10 cellular contexts compared by ENCODE assay signal in the genomic region with DNA sequence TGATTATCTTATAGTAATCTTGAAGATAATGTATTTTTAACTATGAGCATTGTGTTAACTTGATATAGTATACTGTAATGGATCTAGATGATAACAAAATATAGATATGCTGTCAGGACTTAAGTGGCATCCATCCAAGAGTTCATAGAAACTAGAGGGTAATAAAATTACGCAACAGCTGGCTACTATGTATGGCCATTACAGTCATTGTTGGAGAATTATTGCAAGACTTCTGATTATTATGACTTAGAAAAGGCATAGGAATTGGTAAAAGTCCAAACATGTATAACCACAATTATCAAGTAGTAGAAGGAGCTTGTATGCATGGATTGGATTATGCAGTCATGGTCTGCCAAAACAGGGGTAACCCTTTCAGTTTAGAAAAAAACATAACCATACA. TPM values are rescaled to one million over a fixed set of nuclear protein-coding genes. Genes with fewer than 3 reads are reported as not detected.
DNase-seq lines count a peak whose midpoint lies in the region; ATAC-seq and TF ChIP-seq lines count a peak whose summit lies in the region.
"Had no signal": no experiment of that assay in that cellular context is flagged by ENCODE, and none has a peak within 500 bp of the region (broad histone marks: within the 10 kb centered on the region; RNA-seq: fewer than 3 reads in every experiment).

No MANE protein-coding gene starts in this region.

- peaks cover 35% of the 10 kb centered on the region for H3K36me3 ChIP-seq in effector memory CD4-positive, alpha-beta T cell (ENCODE audit: control insufficient read depth, insufficient read depth, low read length)

- H3K27me3 Mint-ChIP-seq in activated B cell treated with CpG ODN at 0.5 μM for 24 hours: no peaks in the 10 kb centered on the region
- H3K27me3 Mint-ChIP-seq: naive B cell had no signal

- H3K9me3 ChIP-seq in effector memory CD4-positive, alpha-beta T cell (ENCODE audit: control insufficient read depth, low read length): no peaks in the 10 kb centered on the region
- H3K9me3 ChIP-seq: esophagus muscularis mucosa had no signal

- H3K4me1 ChIP-seq in effector memory CD4-positive, alpha-beta T cell (ENCODE audit: control insufficient read depth, insufficient read depth, low read length, poor library complexity, severe bottlenecking): peaks cover 7% of the 10 kb centered on the region

- TF ChIP-seq CTCF in AG10803 (conservative IDR thresholded peaks at IDR 0.05; ENCODE audit: low read length) (no peak), activated B cell treated with CpG ODN at 0.5 μM for 24 hours (IDR thresholded peaks at IDR 0.05) (no peak), fibroblast of pulmonary artery (IDR thresholded peaks at IDR 0.05; ENCODE audit: low read length, missing control alignments) (no peak)

- no peak overlapping the region for H3K27ac ChIP-seq in effector memory CD4-positive, alpha-beta T cell (ENCODE audit: insufficient read depth, low read length, poor library complexity, severe bottlenecking)

- H3K36me3 Mint-ChIP-seq in activated B cell treated with CpG ODN at 0.5 μM for 24 hours (ENCODE audit: low read depth): peaks cover 64% of the 10 kb centered on the region
- H3K36me3 Mint-ChIP-seq: naive B cell had no signal

- ATAC-seq in activated B cell treated with CpG ODN at 0.5 μM for 24 hours (ENCODE audit: low read depth): no peak
- no peak for ATAC-seq in HG03045 (IDR thresholded peaks at IDR 0.05; ENCODE audit: unreplicated experiment)

- intact Hi-C loops in activated B cell treated with CpG ODN at 0.5 μM for 24 hours (cut with micrococcal nuclease): no loop called here

- peak overlapping the region; percentile 76 for H3K27ac Mint-ChIP-seq in activated B cell treated with CpG ODN at 0.5 μM for 24 hours

- H3K27me3 ChIP-seq in effector memory CD4-positive, alpha-beta T cell (replicated peaks; ENCODE audit: control insufficient read depth, insufficient read depth, low read length, poor library complexity, severe bottlenecking): no peaks in the 10 kb centered on the region
- H3K27me3 ChIP-seq: esophagus muscularis mucosa had no signal

- POLR2A ChIA-PET in activated B cell treated with CpG ODN at 0.5 μM for 24 hours (lab: Charles Lee): interaction anchor here (2.0 to 4.6 kb wide), 2 partner anchors 10 to 176 kb away, joined by 7 to 63 read pairs; a partner anchor contains a TSS

- CTCF ChIA-PET in activated B cell treated with CpG ODN at 0.5 μM for 24 hours (lab: Charles Lee): interaction anchor here (1.6 to 2.0 kb wide), 2 partner anchors 9 to 10 kb away, joined by 4 to 5 read pairs; a partner anchor contains a TSS

- H3K4me1 Mint-ChIP-seq in activated B cell treated with CpG ODN at 0.5 μM for 24 hours: peaks cover 58% of the 10 kb centered on the region

- no peak overlapping the region for H3K4me3 ChIP-seq in AG10803 (ENCODE audit: low read length)
- H3K4me3 ChIP-seq in fibroblast of pulmonary artery (replicated peaks; ENCODE audit: low read depth, low read length): no peak overlapping the region
- no peak overlapping the region for H3K4me3 ChIP-seq in effector memory CD4-positive, alpha-beta T cell (ENCODE audit: insufficient read depth, low read depth, low read length, poor library complexity, severe bottlenecking)
- H3K4me3 ChIP-seq: esophagus muscularis mucosa had no signal

- DNase-seq in AG10803 (ENCODE audit: low read depth) (peak; percentile 77), ELR (ENCODE audit: low read depth) (peak; percentile 75), activated B cell treated with CpG ODN at 0.5 μM for 24 hours (no peak), fibroblast of pulmonary artery (ENCODE audit: low read depth) (peak; percentile 76), NCI-H2107 treated with DMSO at 0.1 percent for 48 hours (lab: John Stamatoyannopoulos, UW; ENCODE audit: unreplicated experiment) (no peak), NCI-H526 treated with DMSO at 0.1 percent for 48 hours (lab: John Stamatoyannopoulos, UW) (no peak)
- no peak for DNase-seq in effector memory CD4-positive, alpha-beta T cell
- DNase-seq: naive B cell had no signal

- H3K9me3 Mint-ChIP-seq in activated B cell treated with CpG ODN at 0.5 μM for 24 hours: no peaks in the 10 kb centered on the region
- H3K9me3 Mint-ChIP-seq: naive B cell had no signal

- no peak overlapping the region for H3K4me3 Mint-ChIP-seq in activated B cell treated with CpG ODN at 0.5 μM for 24 hours

RNA-seq across cellular contexts. Expression of a gene that starts 9.5 kb away (rescaled TPM):
- total RNA-seq in activated B cell treated with CpG ODN at 0.5 μM for 24 hours: 223 and 272 TPM in 2 replicates

RNA-seq across cellular contexts. Expression of a gene that starts 35.8 kb away (rescaled TPM):
- 4.1 and 4.5 TPM in 2 replicates for total RNA-seq in activated B cell treated with CpG ODN at 0.5 μM for 24 hours

Comparison
In these comparisons a context has a peak if more than half of its experiments do, and no peak if none do; other contexts are left out.
1. DNase-seq: peak in AG10803 (single experiment), ELR (single experiment) and fibroblast of pulmonary artery (single experiment); none in activated B cell treated with CpG ODN at 0.5 μM for 24 hours (single experiment), NCI-H2107 treated with DMSO at 0.1 percent for 48 hours (single experiment), NCI-H526 treated with DMSO at 0.1 percent for 48 hours (single experiment) and effector memory CD4-positive, alpha-beta T cell (0 of 3).